Comparison of ENCODE assay signal across 11 cellular contexts in the genomic region with DNA sequence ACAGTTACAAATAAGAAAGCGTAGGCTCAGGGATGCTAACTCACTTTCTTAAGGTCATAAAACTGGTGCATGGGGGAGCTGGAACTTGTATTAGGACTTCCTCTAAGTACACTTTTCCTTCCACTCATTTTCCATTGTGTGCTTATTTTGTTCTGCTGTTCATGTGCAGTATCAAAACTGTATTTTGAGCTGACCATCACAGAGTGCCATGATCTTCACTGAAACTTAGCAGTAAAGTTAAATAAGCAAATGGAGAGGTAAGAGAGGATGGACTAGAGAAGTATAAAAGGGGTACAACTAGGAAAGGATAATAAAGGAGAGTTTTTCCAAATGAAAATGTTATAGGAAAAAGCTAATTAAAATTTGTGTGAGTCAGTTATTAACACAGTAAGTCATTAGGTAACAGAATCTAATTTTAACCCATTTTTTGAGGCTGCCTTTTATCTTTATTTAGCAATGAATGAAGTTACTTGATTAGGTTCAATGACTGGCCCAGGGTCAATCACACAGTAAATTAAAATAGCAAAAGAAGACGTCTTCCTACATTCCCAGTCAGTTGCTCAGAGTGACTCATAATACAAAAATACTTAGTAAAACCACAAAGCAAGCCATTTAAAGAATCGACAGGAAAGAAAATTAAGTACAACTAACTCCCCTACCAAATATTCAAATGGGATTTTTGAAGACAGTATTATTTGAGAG.
DNase-seq lines count a peak whose midpoint lies in the region; ATAC-seq, FAIRE-seq and TF ChIP-seq lines count a peak whose summit lies in the region.
"Had no signal": no experiment of that assay in that cellular context is flagged by ENCODE, and none has a peak within 500 bp of the region (broad histone marks: within the 10 kb centered on the region; RNA-seq: fewer than 3 reads in every experiment).

No MANE protein-coding gene starts in this region.

- DNase-seq in AG08396 (ENCODE audit: low spot score) (peak; percentile 56), HT-29 (ENCODE audit: low spot score) (peak; percentile 77), glomerular visceral epithelial cell (ENCODE audit: extremely low spot score) (peak; percentile 84), NCI-H510A treated with DMSO at 0.1 percent for 48 hours (lab: John Stamatoyannopoulos, UW) (no peak), erythroblast (lab: John Stamatoyannopoulos, UW) (no peak)
- no peak for DNase-seq in stimulated activated CD4-positive, alpha-beta T cell treated with anti-CD3 and anti-CD28 coated beads, Interleukin-1b, Interleukin-23, amount 100 ng/mL, for 48 hours
- DNase-seq: activated CD8-positive, alpha-beta memory T cell treated with anti-CD3 and anti-CD28 coated beads, Interleukin-2, amount 50 U/mL, for 48 hours; glutamatergic neuron; NCI-H510A had no signal

- no peak for TF ChIP-seq POLR2A in erythroblast (IDR thresholded peaks at IDR 0.05; ENCODE audit: low read length)

- no peak for ATAC-seq in GM18873 (IDR thresholded peaks at IDR 0.05; ENCODE audit: low FRiP score, unreplicated experiment)

- peak; percentile 99 for FAIRE-seq in TTC549 (lab: Jason Lieb, UNC)

Comparison
In these comparisons a context has a peak if more than half of its experiments do, and no peak if none do; other contexts are left out.
1. DNase-seq: peak in AG08396 (single experiment), HT-29 (single experiment) and glomerular visceral epithelial cell (single experiment); none in NCI-H510A treated with DMSO at 0.1 percent for 48 hours (single experiment), stimulated activated CD4-positive, alpha-beta T cell treated with anti-CD3 and anti-CD28 coated beads, Interleukin-1b, Interleukin-23, amount 100 ng/mL, for 48 hours (single experiment) and erythroblast (0 of 2).